Comparison of ENCODE assay signal across 23 cellular contexts in genomic region chr20:14715400-14715799, GRCh38.
DNase-seq lines count a peak whose midpoint lies in the region; ATAC-seq and TF ChIP-seq lines count a peak whose summit lies in the region.
"Had no signal": no experiment of that assay in that cellular context is flagged by ENCODE, and none has a peak within 500 bp of the region (broad histone marks: within the 10 kb centered on the region; RNA-seq: fewer than 3 reads in every experiment).

No MANE protein-coding gene starts in this region.

- H3K9me3 ChIP-seq in ascending aorta, result no peaks in the 10 kb centered on the region
- H3K9me3 ChIP-seq: BLaER1, SJCRH30 had no signal

- peaks cover 42% of the 10 kb centered on the region for H3K4me1 Mint-ChIP-seq in endothelial cell (ENCODE audit: unreplicated experiment)

- no peak overlapping the region for H2BK5ac ChIP-seq in mesendoderm (ENCODE audit: low read length)

- H3K4me3 Mint-ChIP-seq in endothelial cell (ENCODE audit: unreplicated experiment), result no peak overlapping the region
- H3K4me3 Mint-ChIP-seq: CD8-positive, alpha-beta T cell had no signal

- peaks cover 7% of the 10 kb centered on the region for H3K4me1 ChIP-seq in mesendoderm (ENCODE audit: control insufficient read depth, low read depth, low read length)
- H3K4me1 ChIP-seq in ascending aorta, result no peaks in the 10 kb centered on the region
- H3K4me1 ChIP-seq: BLaER1 had no signal

- no CpG with 5 or more reads among the region's 3 CpGs for WGBS in mesendoderm (ENCODE audit: extremely low coverage, insufficient coverage, low lambda C conversion rate)

- intact Hi-C loops in sciatic nerve (cut with DNase I) (no loop called here), ascending aorta (cut with DNase I) (no loop called here)

- TF ChIP-seq CTCF in endothelial cell (IDR thresholded peaks at IDR 0.05; ENCODE audit: unreplicated experiment) (no peak), ascending aorta (IDR thresholded peaks at IDR 0.05) (no peak)

- H3K27me3 ChIP-seq in mesendoderm (ENCODE audit: insufficient read depth, low read length, poor library complexity) (no peaks in the 10 kb centered on the region), ascending aorta (no peaks in the 10 kb centered on the region)
- H3K27me3 ChIP-seq: BLaER1, SJCRH30 had no signal

- no peak overlapping the region for H3K9ac ChIP-seq in mesendoderm (ENCODE audit: low read length)
- H3K9ac ChIP-seq: BLaER1, GM23248 had no signal

- H3K36me3 Mint-ChIP-seq in endothelial cell (ENCODE audit: low read depth, unreplicated experiment), result no peaks in the 10 kb centered on the region
- H3K36me3 Mint-ChIP-seq: CD8-positive, alpha-beta T cell had no signal

- H4K5ac ChIP-seq in mesendoderm (ENCODE audit: low read length), result no peak overlapping the region

- H3K27me3 Mint-ChIP-seq in endothelial cell (ENCODE audit: unreplicated experiment), result no peaks in the 10 kb centered on the region

- H3K23ac ChIP-seq in mesendoderm (ENCODE audit: low read length), result no peak overlapping the region

- H3K4me2 ChIP-seq in mesendoderm (ENCODE audit: low read length), result no peak overlapping the region
- H3K4me2 ChIP-seq: BLaER1 had no signal

- no peak overlapping the region for H2BK120ac ChIP-seq in mesendoderm (ENCODE audit: low read depth, low read length)

- H4K8ac ChIP-seq in mesendoderm (ENCODE audit: low read depth, low read length), result no peak overlapping the region

- no peak overlapping the region for H2AK5ac ChIP-seq in mesendoderm (ENCODE audit: low read length)

- H3K4ac ChIP-seq in mesendoderm (ENCODE audit: low read depth, low read length), result no peak overlapping the region

- H2BK15ac ChIP-seq in mesendoderm (replicated peaks; ENCODE audit: low read depth), result no peak overlapping the region

- peak overlapping the region; percentile 11 for H3K27ac Mint-ChIP-seq in endothelial cell (ENCODE audit: unreplicated experiment)
- H3K27ac Mint-ChIP-seq: CD8-positive, alpha-beta T cell had no signal

- H3K27ac ChIP-seq in mesendoderm (ENCODE audit: low read depth, low read length) (no peak overlapping the region), ascending aorta (no peak overlapping the region)
- H3K27ac ChIP-seq: 22Rv1, BLaER1, GM23248, SJCRH30 had no signal

- H3K9me3 Mint-ChIP-seq in endothelial cell (ENCODE audit: unreplicated experiment), result no peaks in the 10 kb centered on the region

- H3K79me1 ChIP-seq in mesendoderm (ENCODE audit: low read length), result no peaks in the 10 kb centered on the region

- H3K56ac ChIP-seq in mesendoderm (ENCODE audit: low read length), result peak overlapping the region; percentile 6

- H3K4me3 ChIP-seq in mesendoderm (ENCODE audit: low read length) (no peak overlapping the region), ascending aorta (no peak overlapping the region)
- H3K4me3 ChIP-seq: BLaER1, GM23248, SJCRH30 had no signal

- peak overlapping the region; percentile 87 for H3K18ac ChIP-seq in mesendoderm (ENCODE audit: low read length)

- ATAC-seq in sciatic nerve, result no peak
- ATAC-seq: CD8-positive, alpha-beta T cell had no signal

- H3K79me2 ChIP-seq in mesendoderm (ENCODE audit: control insufficient read depth, insufficient read depth, low read length), result no peaks in the 10 kb centered on the region

- DNase-seq in DMS 273 (lab: John Stamatoyannopoulos, UW; ENCODE audit: unreplicated experiment) (peak; percentile 8), NCI-H446 treated with DMSO at 0.1 percent for 48 hours (lab: John Stamatoyannopoulos, UW) (peak; percentile 8), endothelial cell (ENCODE audit: low spot score) (no peak), mesendoderm (no peak), sciatic nerve (ENCODE audit: low spot score) (no peak), ascending aorta (ENCODE audit: low spot score in 2 of 2) (no peak), NCI-H128 (lab: John Stamatoyannopoulos, UW; ENCODE audit: unreplicated experiment) (no peak)
- no peak for DNase-seq in stimulated activated CD4-positive, alpha-beta T cell treated with anti-CD3 and anti-CD28 coated beads, Interleukin-1b, Interleukin-23, amount 100 ng/mL, for 48 hours
- DNase-seq: CD8-positive, alpha-beta T cell; DND-41; GF-D8; GM23248; IMR-90; Karpas-422; MM.1S; NCI-H1092 treated with DMSO at 0.1 percent for 48 hours; NCI-H1694 treated with DMSO at 0.1 percent for 48 hours; NCI-H2107; NCI-H226; NCI-H526 treated with DMSO at 0.1 percent for 48 hours; SJCRH30 had no signal

- H3K36me3 ChIP-seq in mesendoderm (ENCODE audit: control insufficient read depth, insufficient read depth, low read length) (no peaks in the 10 kb centered on the region), ascending aorta (no peaks in the 10 kb centered on the region)
- H3K36me3 ChIP-seq: BLaER1, SJCRH30 had no signal

Comparison
In these comparisons a context has a peak if more than half of its experiments do, and no peak if none do; other contexts are left out.
1. DNase-seq: peak in DMS 273 (single experiment) and NCI-H446 treated with DMSO at 0.1 percent for 48 hours (single experiment); none in endothelial cell (single experiment), mesendoderm (single experiment), stimulated activated CD4-positive, alpha-beta T cell treated with anti-CD3 and anti-CD28 coated beads, Interleukin-1b, Interleukin-23, amount 100 ng/mL, for 48 hours (single experiment), sciatic nerve (single experiment), ascending aorta (0 of 2) and NCI-H128 (single experiment).